Comparison of ENCODE assay signal across 14 cellular contexts in genomic region chr1:211612786-211613107, GRCh38. TPM values are rescaled to one million over a fixed set of nuclear protein-coding genes. Genes with fewer than 3 reads are reported as not detected.
DNase-seq lines count a peak whose midpoint lies in the region; ATAC-seq, FAIRE-seq and TF ChIP-seq lines count a peak whose summit lies in the region.
"Had no signal": no experiment of that assay in that cellular context is flagged by ENCODE, and none has a peak within 500 bp of the region (broad histone marks: within the 10 kb centered on the region; RNA-seq: fewer than 3 reads in every experiment).

No MANE protein-coding gene starts in this region.

- H2BK15ac ChIP-seq in H1 (ENCODE audit: low read length) = no peak overlapping the region

- H3K23me2 ChIP-seq in H1 (ENCODE audit: low read depth, low read length) = no peaks in the 10 kb centered on the region

- no peak overlapping the region for H3K56ac ChIP-seq in H1 (replicated peaks; ENCODE audit: insufficient read length, low read depth, low read length)

- H3K4me2 ChIP-seq in Loucy (ENCODE audit: low read depth, low read length, poor library complexity, severe bottlenecking) = peak overlapping the region; percentile 41
- H3K4me2 ChIP-seq in H1 (ENCODE audit: insufficient read depth in 1 of 2, low read depth in 2 of 2, low read length in 2 of 2) = no peak overlapping the region
- no peak overlapping the region for H3K4me2 ChIP-seq in osteoblast (ENCODE audit: insufficient read depth, low read length)

- H3K36me3 ChIP-seq in Loucy (ENCODE audit: insufficient read depth, low read length) (no peaks in the 10 kb centered on the region), H1 (ENCODE audit: control insufficient read depth in 2 of 4, insufficient read depth in 4 of 4, low read length in 3 of 4) (no peaks in the 10 kb centered on the region), osteoblast (ENCODE audit: insufficient read depth, low read length) (no peaks in the 10 kb centered on the region)

- no peak overlapping the region for H4K8ac ChIP-seq in H1 (ENCODE audit: extremely low read depth, insufficient read depth, low read length)

- peaks cover 13% of the 10 kb centered on the region for H3K4me1 Mint-ChIP-seq in T-helper 2 cell treated with Interferon-gamma antibody and Interleukin-4, amounts not matched to agents 5 μg/mL and 100 μg/mL, for 36 hours (ENCODE audit: low read depth)

- no peak overlapping the region for H3K27ac Mint-ChIP-seq in T-helper 2 cell treated with Interferon-gamma antibody and Interleukin-4, amounts not matched to agents 5 μg/mL and 100 μg/mL, for 36 hours
- H3K27ac Mint-ChIP-seq: T-cell had no signal

- CTCF ChIA-PET in AG04450 (lab: Charles Lee) = interaction anchor here (0.7 kb wide), 1 partner anchor 27 kb away, joined by 4 read pairs; no protein-coding TSS in a partner anchor
- CTCF ChIA-PET in H1 (lab: Charles Lee; ENCODE audit: partially characterized antibody) = interaction anchor here (1.2 to 1.8 kb wide), 3 partner anchors 33 to 100 kb away, joined by 5 read pairs; no protein-coding TSS in a partner anchor

- H4K91ac ChIP-seq in H1 (replicated peaks; ENCODE audit: insufficient read length, low read length) = no peak overlapping the region

- H3K14ac ChIP-seq in H1 (ENCODE audit: insufficient read length) = no peak overlapping the region

- H3K79me2 ChIP-seq in Loucy (ENCODE audit: insufficient read depth, low read length) (no peaks in the 10 kb centered on the region), H1 (ENCODE audit: control insufficient read depth in 1 of 2, insufficient read depth in 2 of 2, low read length in 2 of 2) (no peaks in the 10 kb centered on the region), osteoblast (ENCODE audit: insufficient read depth, low read length) (no peaks in the 10 kb centered on the region)

- no peak overlapping the region for H2BK12ac ChIP-seq in H1 (ENCODE audit: low read depth, low read length)

- no peak overlapping the region for H2AK5ac ChIP-seq in H1 (ENCODE audit: low read depth, low read length)

- H3K9ac ChIP-seq in Loucy (ENCODE audit: low read depth, low read length, poor library complexity, severe bottlenecking) = peak overlapping the region; percentile 17
- H3K9ac ChIP-seq in H1 (replicated peaks in 1 of 4; ENCODE audit: extremely low read depth in 1 of 4, low read depth in 3 of 4, low read length in 3 of 4) = no peak overlapping the region

- peak overlapping the region; percentile 35; the same call in 1 of the 2 replicates for H2BK5ac ChIP-seq in H1 (ENCODE audit: low read depth, low read length)

- no peaks in the 10 kb centered on the region for H3F3A ChIP-seq in Loucy (ENCODE audit: low read depth)

- ATAC-seq in HG03135 (IDR thresholded peaks at IDR 0.05; ENCODE audit: unreplicated experiment) = no peak
- ATAC-seq: T-cell had no signal

- H3K27ac ChIP-seq in AG04450 (ENCODE audit: low read depth, low read length) (peak overlapping the region; percentile 89), H1 (ENCODE audit: low read depth, low read length) (no peak overlapping the region), osteoblast (ENCODE audit: low read depth, low read length) (peak overlapping the region; percentile 87)

- H3K23ac ChIP-seq in H1 (ENCODE audit: insufficient read length) = no peak overlapping the region

- H3K4me1 ChIP-seq in Loucy (ENCODE audit: insufficient read depth, low read length, poor library complexity, severe bottlenecking) (peaks cover 32% of the 10 kb centered on the region), H1 (replicated peaks in 1 of 4; ENCODE audit: control insufficient read depth in 3 of 4, insufficient read depth in 4 of 4, low read length in 3 of 4) (no peaks in the 10 kb centered on the region; a peak in 2 of 7 replicates), osteoblast (ENCODE audit: insufficient read depth, low read length) (peaks cover 14% of the 10 kb centered on the region)

- 88% methylated on average over 6 of the region's 6 CpGs; no CpG with 5 or more reads in 1 of the 2 experiments for WGBS in H1 (ENCODE audit: extremely low coverage in 1 of 2, insufficient coverage in 1 of 2, insufficient read length in 1 of 2, insufficient replicate concordance in 2 of 2, low coverage in 1 of 2, low lambda C conversion rate in 2 of 2, missing lambda C conversion rate in 1 of 2), 2 experiments

- DNase-seq in AG04450 (ENCODE audit: low read depth, low spot score) = no peak
- no peak for DNase-seq in H1 (ENCODE audit: low read depth in 1 of 2, low spot score in 2 of 2)
- DNase-seq in osteoblast (ENCODE audit: insufficient read length, low spot score, missing footprints) = no peak
- no peak for DNase-seq in T-helper 2 cell treated with Interferon-gamma antibody and Interleukin-4, amounts not matched to agents 5 μg/mL and 100 μg/mL, for 36 hours (ENCODE audit: low spot score)
- DNase-seq in HUDEP-2 (lab: John Stamatoyannopoulos, UW; ENCODE audit: unreplicated experiment in 76 of 76) = no peak
- no peak for DNase-seq in COR-L47 (lab: John Stamatoyannopoulos, UW)
- DNase-seq: activated naive CD4-positive, alpha-beta T cell; central memory CD4-positive, alpha-beta T cell; DMS153; stimulated activated naive CD4-positive, alpha-beta T cell had no signal

- H3K4me3 ChIP-seq in AG04450 (ENCODE audit: low read depth, low read length) (no peak overlapping the region), Loucy (ENCODE audit: low read length, poor library complexity, severe bottlenecking) (no peak overlapping the region), H1 (ENCODE audit: extremely low read depth in 1 of 4, insufficient read depth in 2 of 4, low read depth in 3 of 4, low read length in 4 of 4) (no peak overlapping the region), osteoblast (ENCODE audit: insufficient read depth, low read length) (no peak overlapping the region)

- no peak for FAIRE-seq in H1 (lab: Jason Lieb, UNC)

- no peak for TF ChIP-seq POLR2A in H1 (IDR thresholded peaks at IDR 0.05; ENCODE audit: control extremely low read depth in 1 of 2, low read depth in 2 of 2, low read length in 2 of 2)

- H3K4me3 Mint-ChIP-seq in T-helper 2 cell treated with Interferon-gamma antibody and Interleukin-4, amounts not matched to agents 5 μg/mL and 100 μg/mL, for 36 hours = no peak overlapping the region
- H3K4me3 Mint-ChIP-seq: nephron, T-cell had no signal

- no peak overlapping the region for H4K5ac ChIP-seq in H1 (ENCODE audit: insufficient read length, low read depth, low read length)

- no peaks in the 10 kb centered on the region for H3K9me3 Mint-ChIP-seq in T-helper 2 cell treated with Interferon-gamma antibody and Interleukin-4, amounts not matched to agents 5 μg/mL and 100 μg/mL, for 36 hours
- H3K9me3 Mint-ChIP-seq: nephron, T-cell had no signal

- POLR2A ChIA-PET in AG04450 (lab: Yijun Ruan, JAX) = interaction anchor here (0.6 to 1.1 kb wide), 5 partner anchors 10 to 304 kb away, joined by 3 to 11 read pairs (median 5); partner anchors contain the start of gene SLC30A1
- POLR2A ChIA-PET in H1 (lab: Charles Lee; ENCODE audit: partially characterized antibody) = interaction anchor here (1.3 kb wide), 1 partner anchor 8 kb away, joined by 4 read pairs; no protein-coding TSS in a partner anchor

- H2BK120ac ChIP-seq in H1 (replicated peaks; ENCODE audit: low read depth, low read length) = no peak overlapping the region

- H3K27me3 ChIP-seq in AG04450 (ENCODE audit: control insufficient read depth, insufficient read depth, low read length) (no peaks in the 10 kb centered on the region), Loucy (ENCODE audit: insufficient read depth, low read length, poor library complexity, severe bottlenecking) (no peaks in the 10 kb centered on the region), H1 (replicated peaks in 1 of 4; ENCODE audit: control insufficient read depth in 3 of 4, extremely low read depth in 1 of 4, insufficient read depth in 3 of 4, low read length in 3 of 4) (no peaks in the 10 kb centered on the region), osteoblast (ENCODE audit: insufficient read depth, low read length) (no peaks in the 10 kb centered on the region)

- no peak for TF ChIP-seq EP300 in H1 (IDR thresholded peaks at IDR 0.05; ENCODE audit: borderline replicate concordance in 1 of 2, low read depth in 2 of 2, low read length in 2 of 2)

- H3K4ac ChIP-seq in H1 (replicated peaks; ENCODE audit: insufficient read length, low read depth, low read length) = no peak overlapping the region

- peak overlapping the region; percentile 48; the same call in 1 of the 2 replicates for H3K18ac ChIP-seq in H1 (ENCODE audit: extremely low read depth, low read length)

- H3K79me1 ChIP-seq in H1 (ENCODE audit: low read depth, low read length) = no peaks in the 10 kb centered on the region

- H3K36me3 Mint-ChIP-seq in T-helper 2 cell treated with Interferon-gamma antibody and Interleukin-4, amounts not matched to agents 5 μg/mL and 100 μg/mL, for 36 hours (ENCODE audit: low read depth) = peaks cover 2% of the 10 kb centered on the region
- H3K36me3 Mint-ChIP-seq: T-cell had no signal

- H4K20me1 ChIP-seq in Loucy (ENCODE audit: insufficient read depth, low read length, poor library complexity, severe bottlenecking) (no peaks in the 10 kb centered on the region), H1 (replicated peaks in 1 of 2; ENCODE audit: control insufficient read depth in 1 of 2, insufficient read depth in 2 of 2, low read length in 2 of 2) (no peaks in the 10 kb centered on the region), osteoblast (ENCODE audit: insufficient read depth, low read length) (no peaks in the 10 kb centered on the region)

- H3K27me3 Mint-ChIP-seq in T-helper 2 cell treated with Interferon-gamma antibody and Interleukin-4, amounts not matched to agents 5 μg/mL and 100 μg/mL, for 36 hours (ENCODE audit: low read depth) = no peaks in the 10 kb centered on the region
- H3K27me3 Mint-ChIP-seq: T-cell had no signal

- H3K9me2 ChIP-seq in Loucy (replicated peaks; ENCODE audit: low read depth, low read length) = no peaks in the 10 kb centered on the region

- TF ChIP-seq CTCF in AG04450 (IDR thresholded peaks at IDR 0.05; ENCODE audit: low read depth, low read length) (no peak), Loucy (conservative IDR thresholded peaks at IDR 0.05; ENCODE audit: low read length) (no peak), H1 (IDR thresholded peaks at IDR 0.05; ENCODE audit: control extremely low read depth in 1 of 3, insufficient read depth in 1 of 3, low read depth in 1 of 3, low read length in 3 of 3) (no peak), osteoblast (IDR thresholded peaks at IDR 0.05; ENCODE audit: extremely low read depth, low read depth, low read length) (no peak)

- H2AFZ ChIP-seq in Loucy (ENCODE audit: low read length) (peak overlapping the region; percentile 59), H1 (ENCODE audit: low read length) (0 out of 2 replicates have a peak overlapping the region, but pooled peaks have one; percentile 49), osteoblast (ENCODE audit: low read length) (peak overlapping the region; percentile 91)

- no peaks in the 10 kb centered on the region for H3K9me3 ChIP-seq in AG04450 (ENCODE audit: control insufficient read depth, insufficient read depth, low read length)
- H3K9me3 ChIP-seq in Loucy (ENCODE audit: insufficient read depth, low read depth, low read length) = no peaks in the 10 kb centered on the region
- H3K9me3 ChIP-seq in H1 (ENCODE audit: insufficient read depth in 2 of 2, low read depth in 1 of 2, low read length in 1 of 2) = no peaks in the 10 kb centered on the region
- H3K9me3 ChIP-seq in osteoblast (ENCODE audit: low read depth, low read length) = no peaks in the 10 kb centered on the region

- no peak overlapping the region; the same call in 1 of the 2 replicates for H2BK20ac ChIP-seq in H1 (ENCODE audit: low read length)

- no peak for TF ChIP-seq RAD21 in H1 (IDR thresholded peaks at IDR 0.05 in 1 of 2, conservative IDR thresholded peaks at IDR 0.05 in 1 of 2; ENCODE audit: low read depth in 2 of 2, low read length in 2 of 2)

RNA-seq across cellular contexts. Expression of gene SLC30A1, which starts 33.8 kb away (rescaled TPM):
- polyA plus RNA-seq in AG04450 (2011; rRNA removed) (11.1 and 12.8 TPM in 2 replicates), H1 (2011; rRNA removed) (3.7 and 4.5 TPM in 2 replicates)
- polyA minus RNA-seq in AG04450 (2011; rRNA and poly(A)+ RNA removed) = 11.7 and 20.9 TPM in 2 replicates
- 13.5 and 14.0 TPM in 2 replicates for total RNA-seq in H1 (2021; fragmentation: NEBNext Ultra II Directional; extraction: Animal tissue kit (Norgen Biotek cat#: 25700))
- polyA plus RNA-seq in H1 (2011; cell fraction: cytosol; rRNA removed) = 5.9 TPM
- polyA plus RNA-seq in H1 (2011; cell fraction: nucleus; rRNA removed) = 3.7 TPM
- polyA plus RNA-seq in H1 (2012, experiment 1 of 2) = 2.7 to 6.2 TPM (median 4.9 TPM) in 4 replicates
- 1.0 TPM for polyA plus RNA-seq in H1 (2012, experiment 2 of 2)
- 7.1 TPM for polyA plus RNA-seq in H1 (2013, experiment 1 of 2)
- polyA plus RNA-seq in H1 (2013, experiment 2 of 2) = 8.0 TPM
- 10.4 and 15.8 TPM in 2 replicates for polyA minus RNA-seq in H1 (2011; rRNA and poly(A)+ RNA removed)
- 15.5 TPM for polyA minus RNA-seq in H1 (2011; cell fraction: cytosol; rRNA and poly(A)+ RNA removed)
- 16.7 TPM for polyA minus RNA-seq in H1 (2011; cell fraction: nucleus; rRNA and poly(A)+ RNA removed)
- 39.5 and 49.9 TPM in 2 replicates for total RNA-seq in osteoblast
